16 cellular contexts compared by ENCODE assay signal in the genomic region with DNA sequence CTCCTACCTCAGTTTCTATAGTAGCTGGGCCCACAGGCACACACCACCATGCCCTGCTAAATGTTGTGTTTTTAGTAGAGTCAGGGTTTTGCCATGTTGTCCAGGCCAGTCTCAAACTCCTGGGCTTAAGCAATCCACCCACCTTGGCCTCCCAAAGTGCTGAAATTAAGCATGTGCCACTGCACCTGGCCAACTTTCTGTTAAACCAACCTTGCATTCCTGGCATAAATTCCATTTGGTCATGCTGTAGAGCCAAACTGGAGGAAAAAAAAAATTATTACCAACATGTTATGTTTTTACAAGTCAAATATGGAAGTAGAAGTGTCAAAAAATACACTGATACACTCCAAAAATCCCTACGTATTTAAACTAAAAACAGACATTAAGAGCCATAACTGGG. TPM values are rescaled to one million over a fixed set of nuclear protein-coding genes. Genes with fewer than 3 reads are reported as not detected.
A peak's percentile ranks its signal among the peaks of the same experiment; 100 is the strongest.
DNase-seq lines count a peak whose midpoint lies in the region; ATAC-seq, FAIRE-seq and TF ChIP-seq lines count a peak whose summit lies in the region.
"Had no signal": no experiment of that assay in that cellular context is flagged by ENCODE, and none has a peak within 500 bp of the region (broad histone marks: within the 10 kb centered on the region; RNA-seq: fewer than 3 reads in every experiment).

No MANE protein-coding gene starts in this region.

- H3K9ac ChIP-seq in HepG2 (ENCODE audit: insufficient read depth, low read depth, low read length) (no peak overlapping the region), K562 (ENCODE audit: insufficient read depth in 1 of 2, low read depth in 2 of 2, low read length in 2 of 2) (no peak overlapping the region)
- H3K9ac ChIP-seq: GM23248 had no signal

- ATAC-seq in HepG2 (no peak), right lobe of liver (no peak), K562 (no peak)
- ATAC-seq: A549; CD8-positive, alpha-beta T cell had no signal

- TF ChIP-seq CTCF in HepG2 (CRISPR knock-in tag; IDR thresholded peaks at IDR 0.05), result no peak
- TF ChIP-seq CTCF in right lobe of liver (IDR thresholded peaks at IDR 0.05), result no peak
- no peak for TF ChIP-seq CTCF in K562 (IDR thresholded peaks at IDR 0.05 in 2 of 3, conservative IDR thresholded peaks at IDR 0.05 in 1 of 3; ENCODE audit: insufficient read depth in 2 of 3, low read depth in 1 of 3, low read length in 3 of 3)

- H3K4me2 ChIP-seq in HepG2 (ENCODE audit: low read depth, low read length) (no peak overlapping the region), K562 (ENCODE audit: insufficient read depth, low read length) (no peak overlapping the region)
- H3K4me2 ChIP-seq: A549 had no signal

- CTCF ChIA-PET in HepG2 (lab: Yijun Ruan, JAX; ENCODE audit: low intra/inter-chr PET ratio, low total read pairs), result no interaction called here
- CTCF ChIA-PET in K562 (lab: Yijun Ruan, JAX; ENCODE audit: low intra/inter-chr PET ratio), result no interaction called here

- H3K4me3 ChIP-seq in HepG2 (replicated peaks in 1 of 3; ENCODE audit: insufficient read depth in 1 of 3, low read depth in 2 of 3, low read length in 3 of 3), result no peak overlapping the region
- no peak overlapping the region for H3K4me3 ChIP-seq in right lobe of liver
- H3K4me3 ChIP-seq in K562, result no peak overlapping the region
- H3K4me3 ChIP-seq: A549, GM23248 had no signal

- peaks cover 10% of the 10 kb centered on the region for H3K9me3 ChIP-seq in HepG2 (ENCODE audit: low read length)
- no peaks in the 10 kb centered on the region for H3K9me3 ChIP-seq in right lobe of liver
- peaks cover 15% of the 10 kb centered on the region for H3K9me3 ChIP-seq in K562 (replicated peaks; ENCODE audit: control insufficient read depth, insufficient read depth, low read depth, low read length)

- FAIRE-seq in HepG2 (lab: Jason Lieb, UNC), result no peak
- FAIRE-seq in K562 (lab: Jason Lieb, UNC), result no peak
- FAIRE-seq: A549, D721Med had no signal

- H3K27me3 ChIP-seq in HepG2 (ENCODE audit: control insufficient read depth in 1 of 2, insufficient read depth in 2 of 2, low read length in 2 of 2), result no peaks in the 10 kb centered on the region
- H3K27me3 ChIP-seq in right lobe of liver, result no peaks in the 10 kb centered on the region
- no peaks in the 10 kb centered on the region for H3K27me3 ChIP-seq in K562 (ENCODE audit: control insufficient read depth in 2 of 2, insufficient read depth in 2 of 2, low read length in 2 of 2)

- TF ChIP-seq POLR2A in HepG2 (IDR thresholded peaks at IDR 0.05; ENCODE audit: insufficient read depth in 1 of 2, low read depth in 2 of 2, low read length in 2 of 2), result no peak
- no peak for TF ChIP-seq POLR2A in right lobe of liver (IDR thresholded peaks at IDR 0.05)
- no peak for TF ChIP-seq POLR2A in K562 (conservative IDR thresholded peaks at IDR 0.05)

- H3K79me2 ChIP-seq in HepG2 (ENCODE audit: insufficient read depth, low read length) (peaks cover 6% of the 10 kb centered on the region), K562 (ENCODE audit: control insufficient read depth, insufficient read depth, low read length) (no peaks in the 10 kb centered on the region)

- no peak for TF ChIP-seq EP300 in HepG2 (IDR thresholded peaks at IDR 0.05; ENCODE audit: low read depth in 2 of 2, low read length in 2 of 2)
- no peak for TF ChIP-seq EP300 in HepG2 (CRISPR knock-in tag; IDR thresholded peaks at IDR 0.05; ENCODE audit: borderline replicate concordance)
- TF ChIP-seq EP300 in K562 (IDR thresholded peaks at IDR 0.05; ENCODE audit: low read length), result no peak

- in situ Hi-C loops in HepG2 (cut with HindIII; ENCODE audit: extremely low pct_ligation_motif_present, low pct_unique_long_range_greater_than_20kb), result no loop called here
- in situ Hi-C loops in K562 (cut with MboI), result no loop called here

- H2AFZ ChIP-seq in HepG2 (ENCODE audit: low read length) (no peak overlapping the region), K562 (ENCODE audit: low read depth, low read length) (no peak overlapping the region)
- H2AFZ ChIP-seq: GM23248 had no signal

- POLR2A ChIA-PET in HepG2 (lab: Yijun Ruan, JAX) (no interaction called here), K562 (lab: Yijun Ruan, JAX) (no interaction called here)

- H3K4me1 ChIP-seq in HepG2 (ENCODE audit: insufficient read depth, low read length), result peaks cover 36% of the 10 kb centered on the region
- peaks cover 0 to 10% (median 0%) of the 10 kb centered on the region in 4 donors for H3K4me1 ChIP-seq in right lobe of liver
- no peaks in the 10 kb centered on the region for H3K4me1 ChIP-seq in K562 (replicated peaks in 1 of 2; ENCODE audit: control insufficient read depth in 2 of 2, insufficient read depth in 2 of 2, low read length in 2 of 2)

- peaks cover 11 to 53% of the 10 kb centered on the region in 2 experiments for H3K36me3 ChIP-seq in HepG2 (replicated peaks in 1 of 2; ENCODE audit: control insufficient read depth in 1 of 2, insufficient read depth in 2 of 2, low read length in 2 of 2)
- H3K36me3 ChIP-seq in right lobe of liver, result peaks cover 0 to 15% (median 11%) of the 10 kb centered on the region in 4 donors
- H3K36me3 ChIP-seq in K562 (ENCODE audit: control insufficient read depth, insufficient read depth, low read length), result peaks cover 60% of the 10 kb centered on the region

- TF ChIP-seq RAD21 in HepG2 (CRISPR knock-in tag; IDR thresholded peaks at IDR 0.05), result no peak
- TF ChIP-seq RAD21 in K562 (CRISPR knock-in tag; conservative IDR thresholded peaks at IDR 0.05 in 1 of 2, IDR thresholded peaks at IDR 0.05 in 1 of 2), result no peak

- BruUV-seq in HepG2 (replicated peaks; lab: Mats Ljungman, UMichigan) (no TSS peak), K562 (replicated peaks; lab: Mats Ljungman, UMichigan) (no TSS peak)

- WGBS in HepG2 (ENCODE audit: low lambda C conversion rate), result 97% methylated on average over 1 of the region's 1 CpG
- WGBS in right lobe of liver (ENCODE audit: insufficient coverage, low coverage, low lambda C conversion rate, missing lambda C conversion rate), result 100% methylated on average over 1 of the region's 1 CpG
- WGBS in K562 (ENCODE audit: insufficient coverage, low coverage, missing lambda C conversion rate), result 95% methylated on average over 1 of the region's 1 CpG

- intact Hi-C loops in HepG2 (cut with micrococcal nuclease; ENCODE audit: unreplicated experiment), result no loop called here
- intact Hi-C loops in right lobe of liver (cut with DNase I), result no loop called here
- intact Hi-C loops in K562 (cut with micrococcal nuclease), result no loop called here

- H3K9me1 ChIP-seq in K562 (ENCODE audit: control insufficient read depth, insufficient read depth, low read length), result no peaks in the 10 kb centered on the region

- no peak for DNase-seq in HepG2 (ENCODE audit: low spot score)
- DNase-seq in right lobe of liver, result no peak
- DNase-seq in K562 (ENCODE audit: extremely low read depth in 1 of 4, low spot score in 3 of 4), result no peak
- peak; percentile 9 for DNase-seq in left kidney (ENCODE audit: low read depth, low spot score)
- DNase-seq in globus pallidus (ENCODE audit: low spot score), result no peak
- DNase-seq in HT-29 (ENCODE audit: low spot score), result no peak
- DNase-seq in T-helper 1 cell, result no peak
- DNase-seq: CD8-positive, alpha-beta T cell; COR-L47; DMS153; GF-D8; GM23248; H7; KBM-7 had no signal

- H3K27ac ChIP-seq in HepG2 (ENCODE audit: extremely low read length, insufficient read depth, low read length) (peak overlapping the region; percentile 52), right lobe of liver (no peak overlapping the region), K562 (ENCODE audit: extremely low read depth, low read depth, low read length) (no peak overlapping the region)
- H3K27ac ChIP-seq: A549, GM23248 had no signal

- H4K20me1 ChIP-seq in HepG2 (ENCODE audit: insufficient read depth, low read length) (no peaks in the 10 kb centered on the region), K562 (replicated peaks; ENCODE audit: control insufficient read depth, insufficient read depth, low read length) (no peaks in the 10 kb centered on the region)

RNA-seq across cellular contexts. Expression of a gene that starts 54.1 kb away (rescaled TPM):
- total RNA-seq in HepG2 (2016; rRNA removed; fragmentation: Illumina TruSeq; extraction: Trizol) (28.1 and 40.9 TPM in 2 replicates), right lobe of liver (10 to 100 TPM in 3 of 6 experiments, 1 to 10 TPM in 3; 7.9 to 13.9 (median 10.2) TPM), K562 (2014; rRNA removed) (8.5 and 9.4 TPM in 2 replicates), K562 (2014; rRNA removed; fragmentation: Illumina TruSeq; extraction: Trizol) (12.6 and 14.5 TPM in 2 replicates), K562 (2015; rRNA removed; fragmentation: Illumina TruSeq; extraction: Trizol) (15.7 and 17.7 TPM in 2 replicates), K562 (2021) (12.0 and 14.5 TPM in 2 replicates)
- total RNA-seq in HepG2 (2016; cell fraction: cytosol; rRNA removed; fragmentation: Illumina TruSeq; extraction: Trizol; ENCODE audit: low read depth), result 5.7 and 5.9 TPM in 2 replicates
- 27.4 and 39.6 TPM in 2 replicates for total RNA-seq in HepG2 (2016; cell fraction: insoluble cytoplasmic fraction; rRNA removed; fragmentation: Illumina TruSeq; extraction: Trizol)
- 11.3 and 14.9 TPM in 2 replicates for total RNA-seq in HepG2 (2016; cell fraction: membrane; rRNA removed; fragmentation: Illumina TruSeq; extraction: Trizol)
- total RNA-seq in HepG2 (2016; cell fraction: nucleus; rRNA removed; fragmentation: Illumina TruSeq; extraction: Trizol), result 50.1 and 60.1 TPM in 2 replicates
- polyA plus RNA-seq in HepG2 (2011; rRNA removed) (46.8 and 65.4 TPM in 2 replicates), K562 (2011; rRNA removed) (24.6 and 26.3 TPM in 2 replicates), K562 (2014; fragmentation: Illumina TruSeq; extraction: Trizol) (11.1 and 12.9 TPM in 2 replicates), K562 (2014; fragmentation: Nextera tagmentation; extraction: Ambion mirVana) (1 to 10 TPM; 2.5 to 4.6 TPM), K562 (2014; rRNA removed) (7.1 and 8.3 TPM in 2 replicates)
- 33.1 and 44.2 TPM in 2 replicates for polyA plus RNA-seq in HepG2 (2011; cell fraction: cytosol; rRNA removed)
- polyA plus RNA-seq in HepG2 (2011; cell fraction: nucleus; rRNA removed), result 24.2 and 24.7 TPM in 2 replicates
- 43.7 and 53.7 TPM in 2 replicates for polyA plus RNA-seq in HepG2 (2012)
- polyA plus RNA-seq in HepG2 (2016; cell fraction: cytosol; fragmentation: Illumina TruSeq; extraction: Trizol; ENCODE audit: low read depth), result 1.6 and 2.0 TPM in 2 replicates
- polyA plus RNA-seq in HepG2 (2016; cell fraction: insoluble cytoplasmic fraction; fragmentation: Illumina TruSeq; extraction: Trizol; ENCODE audit: low read depth), result 19.0 and 20.2 TPM in 2 replicates
- polyA plus RNA-seq in HepG2 (2016; cell fraction: membrane; fragmentation: Illumina TruSeq; extraction: Trizol; ENCODE audit: low read depth), result 5.1 and 6.0 TPM in 2 replicates
- polyA plus RNA-seq in HepG2 (2016; cell fraction: nucleus; fragmentation: Illumina TruSeq; extraction: Trizol; ENCODE audit: insufficient read depth, low read depth), result 44.8 and 46.9 TPM in 2 replicates
- 64.3 and 119 TPM in 2 replicates for polyA minus RNA-seq in HepG2 (2011; rRNA and poly(A)+ RNA removed; ENCODE audit: low replicate concordance)
- 73.7 and 81.5 TPM in 2 replicates for polyA minus RNA-seq in HepG2 (2011; cell fraction: cytosol; rRNA and poly(A)+ RNA removed)
- polyA minus RNA-seq in HepG2 (2011; cell fraction: nucleus; rRNA and poly(A)+ RNA removed), result 70.6 and 70.7 TPM in 2 replicates
- 33.3 and 50.1 TPM in 2 replicates for total RNA-seq in K562 (2011; cell fraction: chromatin; rRNA removed; ENCODE audit: low replicate concordance)
- 21.5 and 22.9 TPM in 2 replicates for total RNA-seq in K562 (2011; cell fraction: nucleolus; rRNA removed)
- 40.9 and 50.4 TPM in 2 replicates for total RNA-seq in K562 (2011; cell fraction: nucleoplasm; rRNA removed)
- 8.6 and 21.4 TPM in 2 replicates for polyA plus RNA-seq in K562 (2011; cell fraction: cytosol; rRNA removed)
- polyA plus RNA-seq in K562 (2011; cell fraction: nucleus; rRNA removed), result 16.4 and 20.7 TPM in 2 replicates
- polyA plus RNA-seq in K562 (2012), result 12.3 and 25.2 TPM in 2 replicates
- polyA minus RNA-seq in K562 (2011; rRNA and poly(A)+ RNA removed), result 44.8 and 50.2 TPM in 2 replicates
- polyA minus RNA-seq in K562 (2011; cell fraction: cytosol; rRNA and poly(A)+ RNA removed), result 21.6 and 22.4 TPM in 2 replicates
- polyA minus RNA-seq in K562 (2011; cell fraction: nucleus; rRNA and poly(A)+ RNA removed), result 11.3 and 20.2 TPM in 2 replicates
- 75.8 and 85.6 TPM in 2 replicates for total RNA-seq in HT-29 (2014; rRNA removed; shearing (Covaris generic))
